In the genomic region with DNA sequence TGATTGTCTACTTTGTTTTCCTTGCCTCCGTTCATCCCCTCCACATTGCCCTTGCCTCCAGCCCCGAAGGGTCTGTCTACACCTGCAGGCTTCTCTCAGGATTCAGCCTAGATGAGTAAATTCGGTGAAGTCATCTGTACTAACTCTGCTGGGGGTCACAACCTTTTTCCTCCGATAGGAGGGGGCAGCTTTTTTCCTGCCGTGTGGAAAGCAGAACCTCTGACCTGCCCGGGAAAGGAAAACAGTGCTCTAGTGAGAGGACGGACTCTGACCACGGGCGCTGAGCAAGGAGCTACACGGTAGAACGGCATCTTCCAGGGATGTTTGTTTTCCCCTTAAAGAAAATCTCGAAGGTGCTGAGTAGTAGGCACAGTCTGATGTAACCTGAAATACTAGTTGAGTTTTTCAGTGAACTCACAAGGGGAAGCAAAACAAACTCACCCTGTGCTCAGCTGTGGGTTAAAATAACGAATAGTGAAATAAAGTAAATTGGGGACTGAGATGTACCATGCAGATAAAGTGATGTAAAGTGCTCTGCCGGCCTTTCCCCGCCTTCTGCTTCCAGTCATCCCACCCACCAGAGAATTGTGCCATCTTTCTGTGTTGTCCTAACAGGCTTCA, we compare ENCODE assay signal across 9 cellular contexts.
DNase-seq lines count a peak whose midpoint lies in the region; ATAC-seq and TF ChIP-seq lines count a peak whose summit lies in the region.
"Had no signal": no experiment of that assay in that cellular context is flagged by ENCODE, and none has a peak within 500 bp of the region (broad histone marks: within the 10 kb centered on the region; RNA-seq: fewer than 3 reads in every experiment).

No MANE protein-coding gene starts in this region.

- peak overlapping the region; percentile 28 for H3K9ac ChIP-seq in IMR-90 (ENCODE audit: low read depth, low read length)

- peak overlapping the region; percentile 73 for H3K56ac ChIP-seq in IMR-90 (ENCODE audit: extremely low read depth, insufficient read depth, low read length)

- 0 out of 2 replicates have a peak, but pooled peaks cover 6% of the 10 kb centered on the region for H4K20me1 ChIP-seq in IMR-90 (ENCODE audit: insufficient read depth, low read length)

- peak overlapping the region; percentile 61 for H2BK20ac ChIP-seq in IMR-90 (ENCODE audit: low read depth, low read length)

- peak overlapping the region; percentile 56 for H3K4me2 ChIP-seq in IMR-90 (ENCODE audit: low read depth, low read length)

- peak overlapping the region; percentile 45; the same call in 1 of the 3 replicates for H2BK15ac ChIP-seq in IMR-90 (ENCODE audit: low read depth, low read length)

- peak overlapping the region; percentile 78 for H3K4ac ChIP-seq in IMR-90 (ENCODE audit: low read depth, low read length)

- H4K8ac ChIP-seq in IMR-90 (ENCODE audit: low read depth in 2 of 2, low read length in 2 of 2): peak overlapping the region; percentile 28 to 55; a peak in 3 of 4 replicates

- peak overlapping the region; percentile 87 for H3K23ac ChIP-seq in IMR-90 (ENCODE audit: low read depth, low read length)

- intact Hi-C loops in IMR-90 (cut with micrococcal nuclease): loop anchor here (5.0 kb wide), 2 partner anchors 106 to 206 kb away; no protein-coding TSS in a partner anchor
- intact Hi-C loops in ascending aorta (cut with DNase I): loop anchor here (5.0 to 10.0 kb wide), 5 partner anchors 39 to 281 kb away; a partner anchor contains a TSS
- intact Hi-C loops in stomach (cut with DNase I; ENCODE audit: low total_unique reads): no loop called here

- H3K4me3 ChIP-seq in IMR-90 (ENCODE audit: insufficient read depth, low read depth, low read length): peak overlapping the region; percentile 9
- peak overlapping the region; percentile 81 to 83 for H3K4me3 ChIP-seq in ascending aorta
- peak overlapping the region; percentile 63 to 83 (median 72) for H3K4me3 ChIP-seq in stomach

- H3K36me3 ChIP-seq in IMR-90 (ENCODE audit: control insufficient read depth, insufficient read depth, low read length): peaks cover 21% of the 10 kb centered on the region
- H3K36me3 ChIP-seq in ascending aorta: peaks cover 9 to 18% of the 10 kb centered on the region in 2 donors
- H3K36me3 ChIP-seq in stomach: peaks cover 5 to 17% (median 11%) of the 10 kb centered on the region in 4 donors

- dilution Hi-C loops in IMR-90 (cut with HindIII; ENCODE audit: low sequenced_read_pairs, unreplicated experiment): no loop called here

- TF ChIP-seq POLR2A in IMR-90 (IDR thresholded peaks at IDR 0.05; ENCODE audit: low read depth, low read length) (no peak; the same call in 1 of the 2 replicates), stomach (IDR thresholded peaks at IDR 0.05) (no peak)

- peaks cover 17% of the 10 kb centered on the region for H3K9me1 ChIP-seq in IMR-90 (ENCODE audit: insufficient read depth, low read length)

- TF ChIP-seq RAD21 in IMR-90 (IDR thresholded peaks at IDR 0.05; ENCODE audit: low read length): no peak

- peak overlapping the region; percentile 63 for H4K91ac ChIP-seq in IMR-90 (ENCODE audit: insufficient read depth, low read depth, low read length)

- H3K79me1 ChIP-seq in IMR-90 (ENCODE audit: low read depth in 1 of 2, low read length in 2 of 2): peaks cover 11 to 54% of the 10 kb centered on the region in 2 experiments; a peak in 3 of 4 replicates

- peak overlapping the region; percentile 2; the same call in 1 of the 2 replicates for H4K5ac ChIP-seq in IMR-90 (ENCODE audit: low read depth, low read length)

- peak overlapping the region; percentile 75 for H2BK120ac ChIP-seq in IMR-90 (ENCODE audit: low read depth, low read length)

- WGBS in IMR-90 (ENCODE audit: extremely low coverage in 2 of 2, insufficient read length in 1 of 2), 2 experiments: 26% methylated on average over 8 of the region's 15 CpGs; no CpG with 5 or more reads in 1 of the 2 experiments
- WGBS in stomach, 5 donors: 13 to 26% (median 20%) methylated on average over 15 of the region's 15 CpGs

- no peak for TF ChIP-seq EP300 in stomach (IDR thresholded peaks at IDR 0.05)

- H2BK5ac ChIP-seq in IMR-90 (ENCODE audit: low read depth, low read length, poor library complexity, severe bottlenecking): peak overlapping the region; percentile 70

- peak overlapping the region; percentile 13 for H3K18ac ChIP-seq in IMR-90 (ENCODE audit: low read depth, low read length)

- no peak for TF ChIP-seq CTCF in IMR-90 (conservative IDR thresholded peaks at IDR 0.05; ENCODE audit: low read depth, low read length)
- no peak for TF ChIP-seq CTCF in ascending aorta (IDR thresholded peaks at IDR 0.05)
- TF ChIP-seq CTCF in stomach (IDR thresholded peaks at IDR 0.05): no peak

- H3K27ac ChIP-seq in IMR-90 (ENCODE audit: insufficient read depth, low read length) (peak overlapping the region; percentile 70), ascending aorta (peak overlapping the region; percentile 99 to 100), stomach (peak overlapping the region; percentile 77 to 100 (median 99))

- H2AK5ac ChIP-seq in IMR-90 (ENCODE audit: low read depth, low read length): peak overlapping the region; percentile 57; the same call in 1 of the 2 replicates

- H2AFZ ChIP-seq in IMR-90 (replicated peaks; ENCODE audit: low read length, poor library complexity): no peak overlapping the region

- H3K4me1 ChIP-seq in IMR-90 (ENCODE audit: control insufficient read depth, insufficient read depth, low read length) (peaks cover 10% of the 10 kb centered on the region), ascending aorta (peaks cover 0 to 18% of the 10 kb centered on the region in 2 donors), stomach (peaks cover 20 to 60% (median 42%) of the 10 kb centered on the region in 4 donors)

- H3K9me3 ChIP-seq in IMR-90 (ENCODE audit: control insufficient read depth, insufficient read depth, low read length) (no peaks in the 10 kb centered on the region), ascending aorta (no peaks in the 10 kb centered on the region), stomach (no peaks in the 10 kb centered on the region)

- no TSS peak for BruUV-seq in IMR-90 (replicated peaks; lab: Mats Ljungman, UMichigan)

- POLR2A ChIA-PET in IMR-90 (lab: Charles Lee; ENCODE audit: unreplicated experiment): interaction anchor here (1.1 to 2.2 kb wide), 3 partner anchors 75 to 94 kb away, joined by 3 to 7 read pairs (median 3); no protein-coding TSS in a partner anchor

- peak overlapping the region; percentile 83 for H3K14ac ChIP-seq in IMR-90 (replicated peaks; ENCODE audit: low read depth, low read length)

- CTCF ChIA-PET in IMR-90 (lab: Yijun Ruan, JAX): no interaction called here

- DNase-seq in IMR-90: no peak
- no peak for DNase-seq in ascending aorta (ENCODE audit: low spot score in 2 of 2)
- peak; percentile 86 for DNase-seq in left kidney (ENCODE audit: low read depth, low spot score)
- DNase-seq in stomach: no peak
- no peak for DNase-seq in stimulated activated naive CD8-positive, alpha-beta T cell treated with anti-CD3 and anti-CD28 coated beads, Interleukin-15, Interleukin-2, amounts not matched to agents 100 U/mL and 50 U/mL, for 24 hours
- DNase-seq in SHP77 treated with DMSO at 0.1 percent for 48 hours (lab: John Stamatoyannopoulos, UW): no peak
- no peak for DNase-seq in amniotic stem cell (lab: John Stamatoyannopoulos, UW)
- DNase-seq: activated B cell treated with CpG ODN at 0.5 μM for 24 hours had no signal

- peak overlapping the region; percentile 88 for H2AK9ac ChIP-seq in IMR-90 (replicated peaks; ENCODE audit: low read depth, low read length, poor library complexity)

- no peak for ATAC-seq in IMR-90 (ENCODE audit: low read depth)
- ATAC-seq in stimulated activated naive CD8-positive, alpha-beta T cell treated with anti-CD3 and anti-CD28 coated beads, Interleukin-15, Interleukin-2, amounts not matched to agents 100 U/mL and 50 U/mL, for 24 hours: no peak
- ATAC-seq in GM21619 (IDR thresholded peaks at IDR 0.05; ENCODE audit: unreplicated experiment): no peak

- H3K27me3 ChIP-seq in IMR-90 (ENCODE audit: control insufficient read depth, insufficient read depth, low read length) (no peaks in the 10 kb centered on the region), ascending aorta (no peaks in the 10 kb centered on the region), stomach (peaks cover 0 to 7% (median 0%) of the 10 kb centered on the region in 3 donors)

- in situ Hi-C loops in IMR-90 (cut with MboI; ENCODE audit: low sequenced_read_pairs): loop anchor here (10.0 kb wide), 1 partner anchor 323 kb away; no protein-coding TSS in a partner anchor

TF ChIP-seq in IMR-90, 13 proteins besides CTCF, POLR2A, EP300 and RAD21:
- TF ChIP-seq BHLHE40 (IDR thresholded peaks at IDR 0.05; ENCODE audit: low read depth, low read length) (no peak), CEBPB (IDR thresholded peaks at IDR 0.05; ENCODE audit: low read depth, low read length) (0 out of 2 replicates have a peak, but pooled peaks have one; percentile 1), MXI1 (IDR thresholded peaks at IDR 0.05; ENCODE audit: borderline replicate concordance, low read depth, low read length) (no peak)
TF ChIP-seq in IMR-90: peak in this region for 1.

Comparison
In these comparisons a context has a peak if more than half of its experiments do, and no peak if none do; other contexts are left out.
1. H3K4me3 ChIP-seq: peak in every context shown above with its lines; median percentile 82 in ascending aorta; 72 in stomach; 9 in IMR-90.